In the genomic region with DNA sequence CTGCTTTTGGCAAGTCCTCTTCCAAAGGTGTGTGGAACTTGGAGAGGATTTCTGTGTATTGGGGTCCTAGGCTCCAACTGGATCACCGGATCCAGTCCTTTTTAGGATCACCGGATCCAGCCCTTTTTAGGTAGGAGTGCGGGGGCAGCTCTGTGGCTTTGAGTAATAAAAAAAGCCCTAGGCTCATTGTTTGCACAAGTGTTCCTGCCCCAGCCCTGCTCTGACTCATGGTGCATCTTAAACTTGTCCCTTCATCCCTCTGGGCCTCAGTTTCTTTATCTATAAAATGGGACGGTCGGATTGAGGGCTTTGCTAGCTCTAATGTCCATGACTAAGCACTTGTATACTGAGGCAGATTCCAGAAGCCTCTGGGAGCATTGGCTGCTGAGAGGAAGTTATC, we compare ENCODE assay signal across 1 cellular context.
TF ChIP-seq lines count a peak whose summit lies in the region.

No MANE protein-coding gene starts in this region.

TF ChIP-seq in IMR-90, 13 proteins besides CTCF, POLR2A, EP300 and RAD21 (continued from another document):
- TF ChIP-seq, protein P1, sequence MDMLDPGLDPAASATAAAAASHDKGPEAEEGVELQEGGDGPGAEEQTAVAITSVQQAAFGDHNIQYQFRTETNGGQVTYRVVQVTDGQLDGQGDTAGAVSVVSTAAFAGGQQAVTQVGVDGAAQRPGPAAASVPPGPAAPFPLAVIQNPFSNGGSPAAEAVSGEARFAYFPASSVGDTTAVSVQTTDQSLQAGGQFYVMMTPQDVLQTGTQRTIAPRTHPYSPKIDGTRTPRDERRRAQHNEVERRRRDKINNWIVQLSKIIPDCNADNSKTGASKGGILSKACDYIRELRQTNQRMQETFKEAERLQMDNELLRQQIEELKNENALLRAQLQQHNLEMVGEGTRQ (IDR thresholded peaks at IDR 0.05; ENCODE audit: low read depth, low read length), result no peak
- TF ChIP-seq RFX5 (IDR thresholded peaks at IDR 0.05; ENCODE audit: low read depth, low read length) (no peak), RCOR1 (IDR thresholded peaks at IDR 0.05; ENCODE audit: insufficient replicate concordance, low read length) (peak; percentile 42)
